In the genomic region with DNA sequence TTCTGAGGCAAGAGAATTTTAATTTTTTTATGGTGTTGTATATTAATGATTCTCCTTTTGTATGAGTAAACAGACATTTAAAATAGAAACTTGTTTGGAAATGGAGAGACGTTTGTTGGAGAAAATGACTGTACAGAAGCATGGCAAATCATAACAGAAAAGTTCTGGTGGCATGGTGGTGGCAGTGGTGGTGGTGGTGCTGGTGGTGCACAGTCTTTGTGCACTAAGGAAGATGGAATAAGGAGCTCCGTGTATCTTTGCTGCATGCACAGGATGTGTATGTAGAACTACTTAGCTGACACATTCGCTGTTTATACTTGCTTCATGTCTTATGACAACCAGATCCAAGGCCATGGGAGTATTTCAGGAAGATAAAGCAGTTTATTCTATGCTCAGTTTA, we compare ENCODE assay signal across 37 cellular contexts.
DNase-seq lines count a peak whose midpoint lies in the region; ATAC-seq, FAIRE-seq and TF ChIP-seq lines count a peak whose summit lies in the region.
"Had no signal": no experiment of that assay in that cellular context is flagged by ENCODE, and none has a peak within 500 bp of the region (broad histone marks: within the 10 kb centered on the region; RNA-seq: fewer than 3 reads in every experiment).

No MANE protein-coding gene starts in this region.

- peaks cover 18% of the 10 kb centered on the region for H3K36me3 ChIP-seq in KOPT-K1 (ENCODE audit: insufficient read depth, low read length)
- H3K36me3 ChIP-seq: HAP-1, MG63, uterus, WERI-Rb-1 had no signal

- no peak for DNase-seq in activated naive CD4-positive, alpha-beta T cell (lab: John Stamatoyannopoulos, UW)
- DNase-seq in activated naive CD8-positive, alpha-beta T cell treated with anti-CD3 and anti-CD28 coated beads for 36 hours = no peak
- no peak for DNase-seq in stimulated activated effector memory CD8-positive, alpha-beta T cell treated with anti-CD3 and anti-CD28 coated beads, Interleukin-12 subunit alpha, Interleukin-12 subunit beta, amount 100 ng/mL, for 72 hours (ENCODE audit: low spot score in 2 of 2)
- no peak for DNase-seq in GM19239 (ENCODE audit: insufficient read length, low spot score)
- DNase-seq in GM10248 (ENCODE audit: extremely low spot score) = no peak
- no peak for DNase-seq in NCI-H524 treated with DMSO at 0.1 percent for 48 hours (lab: John Stamatoyannopoulos, UW)
- DNase-seq: activated CD4-positive, alpha-beta T cell treated with anti-CD3 and anti-CD28 coated beads, Interleukin-2, amount 10 ng/mL, durations not matched to agents 7 days and 5 days; activated CD8-positive, alpha-beta memory T cell treated with anti-CD3 and anti-CD28 coated beads, Interleukin-2, amount 50 U/mL, for 48 hours; activated effector memory CD4-positive, alpha-beta T cell treated with anti-CD3 and anti-CD28 coated beads, Interleukin-2, amount 50 U/mL, for 16 hours; amniotic stem cell; cerebellar nuclear complex; foreskin melanocyte; heart right ventricle; KG1; kidney; left ventricle myocardium superior; mesendoderm; MG63; NCI-H1105 treated with DMSO at 0.1 percent for 48 hours; NCI-H2029; NCI-H226; Peyer's patch; right cardiac atrium; SIG-M5; spleen; stimulated activated CD4-positive, alpha-beta T cell treated with anti-CD3 and anti-CD28 coated beads, Interleukin-2, amount 100 ng/mL, for 24 hours; stomach; T1000; uterus; WERI-Rb-1 had no signal

- H3K4me3 Mint-ChIP-seq in activated naive CD4-positive, alpha-beta T cell treated with anti-CD3 and anti-CD28 coated beads, Interleukin-2, amount 50 U/mL, for 24 hours = no peak overlapping the region
- no peak overlapping the region for H3K4me3 Mint-ChIP-seq in activated naive CD8-positive, alpha-beta T cell treated with anti-CD3 and anti-CD28 coated beads for 36 hours
- no peak overlapping the region for H3K4me3 Mint-ChIP-seq in stimulated activated effector memory CD8-positive, alpha-beta T cell treated with anti-CD3 and anti-CD28 coated beads, Interleukin-12 subunit alpha, Interleukin-12 subunit beta, amount 100 ng/mL, for 72 hours
- H3K4me3 Mint-ChIP-seq: activated CD4-positive, alpha-beta T cell treated with anti-CD3 and anti-CD28 coated beads, Interleukin-2, amount 10 ng/mL, durations not matched to agents 7 days and 5 days had no signal

- peak; percentile 67 for ATAC-seq in stimulated activated effector memory CD8-positive, alpha-beta T cell treated with anti-CD3 and anti-CD28 coated beads, Interleukin-12 subunit alpha, Interleukin-12 subunit beta, amount 100 ng/mL, for 72 hours
- ATAC-seq: GM12878, heart right ventricle, left ventricle myocardium superior, right cardiac atrium had no signal

- no peaks in the 10 kb centered on the region for H3K27me3 Mint-ChIP-seq in activated naive CD4-positive, alpha-beta T cell treated with anti-CD3 and anti-CD28 coated beads, Interleukin-2, amount 50 U/mL, for 24 hours
- no peaks in the 10 kb centered on the region for H3K27me3 Mint-ChIP-seq in activated naive CD8-positive, alpha-beta T cell treated with anti-CD3 and anti-CD28 coated beads for 36 hours
- H3K27me3 Mint-ChIP-seq: activated CD4-positive, alpha-beta T cell treated with anti-CD3 and anti-CD28 coated beads, Interleukin-2, amount 10 ng/mL, durations not matched to agents 7 days and 5 days; brain had no signal

- peak overlapping the region; percentile 18 for H3K27ac Mint-ChIP-seq in activated naive CD4-positive, alpha-beta T cell treated with anti-CD3 and anti-CD28 coated beads, Interleukin-2, amount 50 U/mL, for 24 hours
- H3K27ac Mint-ChIP-seq in activated naive CD8-positive, alpha-beta T cell treated with anti-CD3 and anti-CD28 coated beads for 36 hours = peak overlapping the region; percentile 30
- H3K27ac Mint-ChIP-seq in stimulated activated effector memory CD8-positive, alpha-beta T cell treated with anti-CD3 and anti-CD28 coated beads, Interleukin-12 subunit alpha, Interleukin-12 subunit beta, amount 100 ng/mL, for 72 hours = peak overlapping the region; percentile 56
- H3K27ac Mint-ChIP-seq: activated CD4-positive, alpha-beta T cell treated with anti-CD3 and anti-CD28 coated beads, Interleukin-2, amount 10 ng/mL, durations not matched to agents 7 days and 5 days; brain had no signal

- no peak for TF ChIP-seq CTCF in GM10248 (IDR thresholded peaks at IDR 0.05; ENCODE audit: control extremely low read depth, extremely low read depth, low read depth, missing control alignments)

- peak overlapping the region; percentile 95 for H3K27ac ChIP-seq in KOPT-K1 (ENCODE audit: low read depth, low read length, poor library complexity, severe bottlenecking)
- H3K27ac ChIP-seq: heart right ventricle, HL-60, neutrophil, Peyer's patch, spleen, stomach, uterus, WERI-Rb-1 had no signal

- peaks cover 3% of the 10 kb centered on the region for H3K36me3 Mint-ChIP-seq in activated naive CD4-positive, alpha-beta T cell treated with anti-CD3 and anti-CD28 coated beads, Interleukin-2, amount 50 U/mL, for 24 hours
- H3K36me3 Mint-ChIP-seq in activated naive CD8-positive, alpha-beta T cell treated with anti-CD3 and anti-CD28 coated beads for 36 hours = peaks cover 8% of the 10 kb centered on the region
- H3K36me3 Mint-ChIP-seq in stimulated activated effector memory CD8-positive, alpha-beta T cell treated with anti-CD3 and anti-CD28 coated beads, Interleukin-12 subunit alpha, Interleukin-12 subunit beta, amount 100 ng/mL, for 72 hours = no peaks in the 10 kb centered on the region

- H3K9me3 ChIP-seq in KOPT-K1 (ENCODE audit: insufficient read depth, low read length, poor library complexity, severe bottlenecking) = no peaks in the 10 kb centered on the region
- H3K9me3 ChIP-seq: HAP-1, heart right ventricle, MG63, neutrophil, Peyer's patch, spleen, stomach, uterus had no signal

- H3K4me1 Mint-ChIP-seq in activated naive CD4-positive, alpha-beta T cell treated with anti-CD3 and anti-CD28 coated beads, Interleukin-2, amount 50 U/mL, for 24 hours = peaks cover 37% of the 10 kb centered on the region
- H3K4me1 Mint-ChIP-seq in activated naive CD8-positive, alpha-beta T cell treated with anti-CD3 and anti-CD28 coated beads for 36 hours = peaks cover 27% of the 10 kb centered on the region
- peaks cover 38% of the 10 kb centered on the region for H3K4me1 Mint-ChIP-seq in stimulated activated effector memory CD8-positive, alpha-beta T cell treated with anti-CD3 and anti-CD28 coated beads, Interleukin-12 subunit alpha, Interleukin-12 subunit beta, amount 100 ng/mL, for 72 hours

- POLR2A ChIA-PET in GM10248 (lab: Yijun Ruan, JAX) = no interaction called here

- no peaks in the 10 kb centered on the region for H3K9me3 Mint-ChIP-seq in activated naive CD4-positive, alpha-beta T cell treated with anti-CD3 and anti-CD28 coated beads, Interleukin-2, amount 50 U/mL, for 24 hours
- no peaks in the 10 kb centered on the region for H3K9me3 Mint-ChIP-seq in activated naive CD8-positive, alpha-beta T cell treated with anti-CD3 and anti-CD28 coated beads for 36 hours
- no peaks in the 10 kb centered on the region for H3K9me3 Mint-ChIP-seq in stimulated activated effector memory CD8-positive, alpha-beta T cell treated with anti-CD3 and anti-CD28 coated beads, Interleukin-12 subunit alpha, Interleukin-12 subunit beta, amount 100 ng/mL, for 72 hours
- H3K9me3 Mint-ChIP-seq: activated CD4-positive, alpha-beta T cell treated with anti-CD3 and anti-CD28 coated beads, Interleukin-2, amount 10 ng/mL, durations not matched to agents 7 days and 5 days; brain had no signal

- FAIRE-seq in GM19239 (lab: Jason Lieb, UNC) = no peak
- FAIRE-seq: GM12878 had no signal

- CTCF ChIA-PET in GM10248 (lab: Yijun Ruan, JAX) = interaction anchor here (0.7 to 1.5 kb wide), 3 partner anchors 25 to 1059 kb away, joined by 3 read pairs; no protein-coding TSS in a partner anchor
